22 cellular contexts compared by ENCODE assay signal in genomic region chr6:4583026-4583425, GRCh38.
A peak's percentile ranks its signal among the peaks of the same experiment; 100 is the strongest.
DNase-seq lines count a peak whose midpoint lies in the region; ATAC-seq and TF ChIP-seq lines count a peak whose summit lies in the region.
"Had no signal": no experiment of that assay in that cellular context is flagged by ENCODE, and none has a peak within 500 bp of the region (broad histone marks: within the 10 kb centered on the region; RNA-seq: fewer than 3 reads in every experiment).

No MANE protein-coding gene starts in this region.

- H4K12ac ChIP-seq in trophoblast cell (ENCODE audit: low read depth, low read length): no peak overlapping the region

- H3K4me2 ChIP-seq in trophoblast cell (ENCODE audit: low read length): no peak overlapping the region

- no peak overlapping the region for H3K4me3 ChIP-seq in AG04450 (ENCODE audit: low read depth, low read length)
- H3K4me3 ChIP-seq in RWPE2 (ENCODE audit: severe bottlenecking): no peak overlapping the region
- no peak overlapping the region for H3K4me3 ChIP-seq in esophagus squamous epithelium
- no peak overlapping the region for H3K4me3 ChIP-seq in trophoblast cell (ENCODE audit: low read depth, low read length)
- H3K4me3 ChIP-seq: coronary artery, heart right ventricle, psoas muscle, testis had no signal

- H3K36me3 ChIP-seq in RWPE2 (ENCODE audit: low read depth) (no peaks in the 10 kb centered on the region), esophagus squamous epithelium (no peaks in the 10 kb centered on the region), trophoblast cell (ENCODE audit: control insufficient read depth in 1 of 2, insufficient read depth in 2 of 2, low read length in 2 of 2) (no peaks in the 10 kb centered on the region)
- H3K36me3 ChIP-seq: heart right ventricle had no signal

- TF ChIP-seq CTCF in AG04450 (IDR thresholded peaks at IDR 0.05; ENCODE audit: low read depth, low read length) (no peak), RWPE2 (IDR thresholded peaks at IDR 0.05; ENCODE audit: poor library complexity, severe bottlenecking) (no peak), esophagus squamous epithelium (IDR thresholded peaks at IDR 0.05) (no peak)

- no peak for ATAC-seq in RWPE2 (ENCODE audit: low read depth)
- ATAC-seq: natural killer cell treated with Interleukin-12 subunit alpha and Interleukin-12 subunit beta and Interleukin-15 and Interleukin-18, amount 100 ng/mL, for 72 hours; T-cell had no signal

- peak overlapping the region; percentile 41 for H2AK5ac ChIP-seq in trophoblast cell (ENCODE audit: low read length)

- H3K79me2 ChIP-seq in trophoblast cell (ENCODE audit: control insufficient read depth, insufficient read depth, low read length, poor library complexity): peaks cover 2% of the 10 kb centered on the region

- TF ChIP-seq POLR2A in esophagus squamous epithelium (IDR thresholded peaks at IDR 0.05): no peak

- peak overlapping the region; percentile 46 for H3K14ac ChIP-seq in trophoblast cell (ENCODE audit: low read length)

- H3K4me1 ChIP-seq in RWPE2 (ENCODE audit: insufficient read depth, poor library complexity, severe bottlenecking): peaks cover 20% of the 10 kb centered on the region
- H3K4me1 ChIP-seq in esophagus squamous epithelium: peaks cover 0 to 31% (median 5%) of the 10 kb centered on the region in 3 donors
- H3K4me1 ChIP-seq in trophoblast cell (ENCODE audit: control insufficient read depth in 1 of 2, insufficient read depth in 2 of 2, low read length in 2 of 2): peaks cover 21 to 32% of the 10 kb centered on the region in 2 experiments
- H3K4me1 ChIP-seq: psoas muscle had no signal

- H3K27ac ChIP-seq in AG04450 (ENCODE audit: low read depth, low read length) (peak overlapping the region; percentile 90), RWPE2 (ENCODE audit: poor library complexity, severe bottlenecking) (peak overlapping the region; percentile 74), esophagus squamous epithelium (peak overlapping the region; percentile 3 to 72 (median 55)), trophoblast cell (ENCODE audit: low read depth, low read length) (peak overlapping the region; percentile 23)
- H3K27ac ChIP-seq: psoas muscle, testis had no signal

- no peak overlapping the region for H3K18ac ChIP-seq in trophoblast cell (ENCODE audit: low read length)

- DNase-seq in AG04450 (ENCODE audit: low read depth, low spot score) (no peak), RWPE2 (ENCODE audit: low spot score) (no peak), esophagus squamous epithelium (lab: John Stamatoyannopoulos, UW) (no peak), trophoblast cell (peak; percentile 10 to 36), pons (ENCODE audit: low spot score) (no peak), medulla oblongata (ENCODE audit: extremely low spot score) (no peak), glomerular visceral epithelial cell (ENCODE audit: extremely low spot score) (no peak), SHP77 (lab: John Stamatoyannopoulos, UW) (no peak)
- DNase-seq: activated CD4-positive, alpha-beta T cell treated with anti-CD3 and anti-CD28 coated beads, Interleukin-2, amount 50 U/mL, for 1 hour; DMS79 treated with DMSO at 0.1 percent for 48 hours; GOT3; heart right ventricle; islet precursor cell; mesendoderm; MM.1S; NCI-H1694; NCI-H446; psoas muscle; T-cell; testis had no signal

- H3K4ac ChIP-seq in trophoblast cell (ENCODE audit: low read depth, low read length): peak overlapping the region; percentile 21

- POLR2A ChIA-PET in AG04450 (lab: Yijun Ruan, JAX): interaction anchor here (1.4 kb wide), 1 partner anchor 9 kb away, joined by 5 read pairs; no protein-coding TSS in a partner anchor

- intact Hi-C loops in esophagus squamous epithelium (cut with DNase I): no loop called here

- H2BK5ac ChIP-seq in trophoblast cell (ENCODE audit: low read depth, low read length, poor library complexity): no peak overlapping the region

- peak overlapping the region; percentile 66 for H4K91ac ChIP-seq in trophoblast cell (ENCODE audit: low read depth, low read length)

- H3K79me1 ChIP-seq in trophoblast cell (ENCODE audit: low read length): peaks cover 29% of the 10 kb centered on the region

- peaks cover 5% of the 10 kb centered on the region; the same call in 1 of the 2 replicates for H3K9me3 ChIP-seq in AG04450 (ENCODE audit: control insufficient read depth, insufficient read depth, low read length)
- no peaks in the 10 kb centered on the region for H3K9me3 ChIP-seq in RWPE2 (ENCODE audit: severe bottlenecking)
- H3K9me3 ChIP-seq in esophagus squamous epithelium: no peaks in the 10 kb centered on the region
- H3K9me3 ChIP-seq in trophoblast cell (ENCODE audit: insufficient read depth, low read depth, low read length): no peaks in the 10 kb centered on the region
- H3K9me3 ChIP-seq: psoas muscle, testis had no signal

- H2BK12ac ChIP-seq in trophoblast cell (ENCODE audit: low read length): peak overlapping the region; percentile 92

- H3K9ac ChIP-seq in trophoblast cell (ENCODE audit: low read length): no peak overlapping the region

- no peak overlapping the region for H3K23ac ChIP-seq in trophoblast cell (ENCODE audit: low read length)

- H2AFZ ChIP-seq in trophoblast cell (ENCODE audit: insufficient read depth, low read length, poor library complexity): no peak overlapping the region

- H4K8ac ChIP-seq in trophoblast cell (ENCODE audit: low read depth, low read length): peak overlapping the region; percentile 35

- no peaks in the 10 kb centered on the region for H3K27me3 ChIP-seq in AG04450 (ENCODE audit: control insufficient read depth, insufficient read depth, low read length)
- H3K27me3 ChIP-seq in RWPE2 (ENCODE audit: insufficient read depth, poor library complexity, severe bottlenecking): no peaks in the 10 kb centered on the region
- no peaks in the 10 kb centered on the region for H3K27me3 ChIP-seq in esophagus squamous epithelium
- no peaks in the 10 kb centered on the region for H3K27me3 ChIP-seq in trophoblast cell (ENCODE audit: insufficient read depth, low read length)
- H3K27me3 ChIP-seq: heart right ventricle, testis had no signal

- H2BK120ac ChIP-seq in trophoblast cell (ENCODE audit: insufficient read depth, low read length, poor library complexity): peak overlapping the region; percentile 78

- 76 to 86% methylated on average over 7 of the region's 7 CpGs for WGBS in esophagus squamous epithelium, 2 donors
- WGBS in trophoblast cell (ENCODE audit: extremely low coverage, insufficient coverage, insufficient read length): no CpG with 5 or more reads among the region's 7 CpGs

- CTCF ChIA-PET in AG04450 (lab: Charles Lee): no interaction called here

Comparison
In these comparisons a context has a peak if more than half of its experiments do, and no peak if none do; other contexts are left out.
1. DNase-seq: peak in trophoblast cell (2 of 2); none in AG04450 (single experiment), RWPE2 (single experiment), esophagus squamous epithelium (single experiment), pons (single experiment), medulla oblongata (single experiment), glomerular visceral epithelial cell (single experiment) and SHP77 (0 of 2).
2. H3K27ac ChIP-seq: peak in every context shown above with its lines; median percentile 90 in AG04450; 74 in RWPE2; 55 in esophagus squamous epithelium; 23 in trophoblast cell.